8 cellular contexts compared by ENCODE assay signal in the genomic region with DNA sequence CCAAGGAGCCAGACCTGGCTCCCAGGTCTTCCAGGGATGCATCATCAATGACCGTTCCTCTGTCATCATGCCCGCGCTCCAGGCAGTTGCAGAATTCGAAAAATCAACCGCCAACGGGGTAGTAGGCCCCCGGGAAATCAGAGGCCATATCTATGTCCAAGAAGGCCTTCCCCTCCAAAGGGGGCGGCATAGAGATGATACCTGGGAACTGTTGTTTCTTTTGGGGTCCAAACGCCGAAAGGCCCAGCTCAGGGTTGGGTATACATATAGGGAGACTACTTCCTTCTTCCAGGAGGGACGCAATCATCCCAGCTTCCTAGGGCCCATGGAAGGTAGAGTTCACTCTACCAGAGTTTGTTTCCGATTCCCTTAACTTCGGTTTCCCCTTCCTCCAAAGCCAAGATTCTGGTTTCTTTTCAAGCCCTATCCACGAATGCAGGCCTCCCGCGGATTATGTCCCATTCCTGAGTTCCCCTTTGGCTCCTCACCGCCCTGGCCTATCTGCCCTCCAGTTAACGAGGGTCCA. TPM values are rescaled to one million over a fixed set of nuclear protein-coding genes. Genes with fewer than 3 reads are reported as not detected.
A peak's percentile ranks its signal among the peaks of the same experiment; 100 is the strongest.
DNase-seq lines count a peak whose midpoint lies in the region; FAIRE-seq and TF ChIP-seq lines count a peak whose summit lies in the region.

No MANE protein-coding gene starts in this region.

- H4K91ac ChIP-seq in H1 (replicated peaks; ENCODE audit: insufficient read length, low read length), result peak overlapping the region; percentile 38

- CTCF ChIA-PET in RWPE1 (lab: Yijun Ruan, JAX), result interaction anchor here (0.5 to 1.0 kb wide), 3 partner anchors 14 to 144 kb away, joined by 3 to 8 read pairs (median 3); no protein-coding TSS in a partner anchor
- CTCF ChIA-PET in H1 (lab: Charles Lee; ENCODE audit: partially characterized antibody), result interaction anchor here (1.1 to 1.4 kb wide), 2 partner anchors 127 to 201 kb away, joined by 4 read pairs; no protein-coding TSS in a partner anchor

- POLR2A ChIA-PET in RWPE1 (lab: Yijun Ruan, JAX; ENCODE audit: low non-redundant PET), result interaction anchor here (0.6 kb wide), 1 partner anchor 58 kb away, joined by 3 read pairs; no protein-coding TSS in a partner anchor
- POLR2A ChIA-PET in H1 (lab: Charles Lee; ENCODE audit: partially characterized antibody), result interaction anchor here (0.9 to 2.6 kb wide), 12 partner anchors 9 to 465 kb away, joined by 3 to 17 read pairs (median 4); partner anchors contain the start of genes UBAP1 and UBAP2

- H2BK12ac ChIP-seq in H1 (ENCODE audit: low read depth, low read length), result no peak overlapping the region

- peak overlapping the region; percentile 14 for H4K5ac ChIP-seq in H1 (ENCODE audit: insufficient read length, low read depth, low read length)

- H2BK120ac ChIP-seq in H1 (replicated peaks; ENCODE audit: low read depth, low read length), result no peak overlapping the region

- peaks cover 13% of the 10 kb centered on the region for H3K23me2 ChIP-seq in H1 (ENCODE audit: low read depth, low read length)

- TF ChIP-seq CTCF in RWPE1 (conservative IDR thresholded peaks at IDR 0.05; ENCODE audit: low read depth) (no peak), H1 (IDR thresholded peaks at IDR 0.05; ENCODE audit: control extremely low read depth in 1 of 3, insufficient read depth in 1 of 3, low read depth in 1 of 3, low read length in 3 of 3) (peak in 1 of 3 experiments; percentile 1; a peak in 1 of 4 replicates)

- peaks cover 0 to 48% of the 10 kb centered on the region in 2 experiments; a peak in 3 of 4 replicates for H3K79me2 ChIP-seq in H1 (ENCODE audit: control insufficient read depth in 1 of 2, insufficient read depth in 2 of 2, low read length in 2 of 2)

- peaks cover 1 to 5% of the 10 kb centered on the region in 2 experiments for H4K20me1 ChIP-seq in H1 (replicated peaks in 1 of 2; ENCODE audit: control insufficient read depth in 1 of 2, insufficient read depth in 2 of 2, low read length in 2 of 2)

- no peak for TF ChIP-seq EP300 in H1 (IDR thresholded peaks at IDR 0.05; ENCODE audit: borderline replicate concordance in 1 of 2, low read depth in 2 of 2, low read length in 2 of 2)

- H3K56ac ChIP-seq in H1 (replicated peaks; ENCODE audit: insufficient read length, low read depth, low read length), result peak overlapping the region; percentile 20

- H2AK5ac ChIP-seq in H1 (ENCODE audit: low read depth, low read length), result peak overlapping the region; percentile 54; the same call in 1 of the 2 replicates

- peaks cover 13% of the 10 kb centered on the region for H3K36me3 Mint-ChIP-seq in activated naive CD4-positive, alpha-beta T cell treated with anti-CD3 and anti-CD28 coated beads, Interleukin-2, amount 50 U/mL, for 24 hours

- peaks cover 55% of the 10 kb centered on the region for H3K4me1 Mint-ChIP-seq in activated naive CD4-positive, alpha-beta T cell treated with anti-CD3 and anti-CD28 coated beads, Interleukin-2, amount 50 U/mL, for 24 hours

- TF ChIP-seq RAD21 in H1 (IDR thresholded peaks at IDR 0.05 in 1 of 2, conservative IDR thresholded peaks at IDR 0.05 in 1 of 2; ENCODE audit: low read depth in 2 of 2, low read length in 2 of 2), result peak in 1 of 2 experiments; percentile 14; a peak in 1 of 4 replicates

- H3K14ac ChIP-seq in H1 (ENCODE audit: insufficient read length), result no peak overlapping the region

- 10% methylated on average over 18 of the region's 18 CpGs; no CpG with 5 or more reads in 1 of the 2 experiments for WGBS in H1 (ENCODE audit: extremely low coverage in 1 of 2, insufficient coverage in 1 of 2, insufficient read length in 1 of 2, insufficient replicate concordance in 2 of 2, low coverage in 1 of 2, low lambda C conversion rate in 2 of 2, missing lambda C conversion rate in 1 of 2), 2 experiments

- no peaks in the 10 kb centered on the region for H3K27me3 ChIP-seq in H1 (replicated peaks in 1 of 4; ENCODE audit: control insufficient read depth in 3 of 4, extremely low read depth in 1 of 4, insufficient read depth in 3 of 4, low read length in 3 of 4)
- H3K27me3 ChIP-seq in muscle layer of duodenum (ENCODE audit: low read depth, low read length), result no peaks in the 10 kb centered on the region

- H3K18ac ChIP-seq in H1 (ENCODE audit: extremely low read depth, low read length), result peak overlapping the region; percentile 87

- H3K23ac ChIP-seq in H1 (ENCODE audit: insufficient read length), result no peak overlapping the region

- H2AFZ ChIP-seq in H1 (ENCODE audit: low read length), result peak overlapping the region; percentile 36; the same call in 1 of the 2 replicates

- peaks cover 2 to 22% (median 6%) of the 10 kb centered on the region in 4 experiments; a peak in 3 of 8 replicates for H3K36me3 ChIP-seq in H1 (ENCODE audit: control insufficient read depth in 2 of 4, insufficient read depth in 4 of 4, low read length in 3 of 4)
- H3K36me3 ChIP-seq in muscle layer of duodenum (ENCODE audit: control insufficient read depth in 1 of 2, insufficient read depth in 2 of 2, low read length in 2 of 2), result peaks cover 0 to 15% of the 10 kb centered on the region in 2 donors

- no peak overlapping the region for H2BK20ac ChIP-seq in H1 (ENCODE audit: low read length)

- peaks cover 2% of the 10 kb centered on the region; the same call in 1 of the 2 replicates for H3K79me1 ChIP-seq in H1 (ENCODE audit: low read depth, low read length)

- H3K4me2 ChIP-seq in H1 (ENCODE audit: insufficient read depth in 1 of 2, low read depth in 2 of 2, low read length in 2 of 2), result peak overlapping the region; percentile 75 to 92

- H2BK5ac ChIP-seq in H1 (ENCODE audit: low read depth, low read length), result peak overlapping the region; percentile 92; the same call in 1 of the 2 replicates

- peak overlapping the region; percentile 90 for H3K27ac ChIP-seq in RWPE1
- peak overlapping the region; percentile 72 for H3K27ac ChIP-seq in H1 (ENCODE audit: low read depth, low read length)
- peak overlapping the region; percentile 95 for H3K27ac ChIP-seq in muscle layer of duodenum (ENCODE audit: low read length)

- peak overlapping the region; percentile 87; the same call in 1 of the 2 replicates for H4K8ac ChIP-seq in H1 (ENCODE audit: extremely low read depth, insufficient read depth, low read length)

- H2BK15ac ChIP-seq in H1 (ENCODE audit: low read length), result 0 out of 2 replicates have a peak overlapping the region, but pooled peaks have one; percentile 5

- H3K9me3 ChIP-seq in H1 (ENCODE audit: insufficient read depth in 2 of 2, low read depth in 1 of 2, low read length in 1 of 2) (no peaks in the 10 kb centered on the region), muscle layer of duodenum (ENCODE audit: control insufficient read depth in 1 of 2, low read length in 2 of 2) (no peaks in the 10 kb centered on the region)

- no peak for DNase-seq in activated naive CD4-positive, alpha-beta T cell treated with Interleukin-2 at 50 U/mL for 16 hours
- DNase-seq in RWPE1 (ENCODE audit: low spot score) (peak; percentile 67), H1 (ENCODE audit: low read depth in 1 of 2, low spot score in 2 of 2) (peak in 1 of 2 experiments; percentile 53), NCI-H1436 (lab: John Stamatoyannopoulos, UW) (no peak), DMS79 (lab: John Stamatoyannopoulos, UW) (no peak)
- no peak for DNase-seq in activated effector memory CD4-positive, alpha-beta T cell treated with anti-CD3 and anti-CD28 coated beads, Interleukin-2, amount 50 U/mL, for 16 hours

- peak overlapping the region; percentile 80 to 96 (median 90) for H3K4me3 ChIP-seq in H1 (ENCODE audit: extremely low read depth in 1 of 4, insufficient read depth in 2 of 4, low read depth in 3 of 4, low read length in 4 of 4)
- peak overlapping the region; percentile 98 for H3K4me3 ChIP-seq in muscle layer of duodenum (ENCODE audit: low read depth in 1 of 2, low read length in 2 of 2)

- peak overlapping the region; percentile 99 for H3K27ac Mint-ChIP-seq in activated naive CD4-positive, alpha-beta T cell treated with anti-CD3 and anti-CD28 coated beads, Interleukin-2, amount 50 U/mL, for 24 hours

- H3K9me3 Mint-ChIP-seq in activated naive CD4-positive, alpha-beta T cell treated with anti-CD3 and anti-CD28 coated beads, Interleukin-2, amount 50 U/mL, for 24 hours, result no peaks in the 10 kb centered on the region

- peak overlapping the region; percentile 44 to 81 (median 72) for H3K9ac ChIP-seq in H1 (replicated peaks in 1 of 4; ENCODE audit: extremely low read depth in 1 of 4, low read depth in 3 of 4, low read length in 3 of 4)

- H3K4ac ChIP-seq in H1 (replicated peaks; ENCODE audit: insufficient read length, low read depth, low read length), result no peak overlapping the region

- H3K4me3 Mint-ChIP-seq in activated naive CD4-positive, alpha-beta T cell treated with anti-CD3 and anti-CD28 coated beads, Interleukin-2, amount 50 U/mL, for 24 hours, result peak overlapping the region; percentile 99

- peaks cover 0 to 8% (median 5%) of the 10 kb centered on the region in 4 experiments; a peak in 5 of 7 replicates for H3K4me1 ChIP-seq in H1 (replicated peaks in 1 of 4; ENCODE audit: control insufficient read depth in 3 of 4, insufficient read depth in 4 of 4, low read length in 3 of 4)
- peaks cover 9 to 32% of the 10 kb centered on the region in 2 donors for H3K4me1 ChIP-seq in muscle layer of duodenum (ENCODE audit: control insufficient read depth in 1 of 2, insufficient read depth in 2 of 2, low read length in 2 of 2)

- no peak for TF ChIP-seq POLR2A in H1 (IDR thresholded peaks at IDR 0.05; ENCODE audit: control extremely low read depth in 1 of 2, low read depth in 2 of 2, low read length in 2 of 2)

- no peaks in the 10 kb centered on the region for H3K27me3 Mint-ChIP-seq in activated naive CD4-positive, alpha-beta T cell treated with anti-CD3 and anti-CD28 coated beads, Interleukin-2, amount 50 U/mL, for 24 hours

- no peak for FAIRE-seq in H1 (lab: Jason Lieb, UNC)

RNA-seq across cellular contexts. Expression of gene DCAF12, which starts 0.8 kb away (rescaled TPM):
- total RNA-seq in H1 (2021; fragmentation: NEBNext Ultra II Directional; extraction: Animal tissue kit (Norgen Biotek cat#: 25700)), result 27.5 and 29.2 TPM in 2 replicates
- 18.6 and 22.7 TPM in 2 replicates for polyA plus RNA-seq in H1 (2011; rRNA removed)
- 20.5 TPM for polyA plus RNA-seq in H1 (2011; cell fraction: cytosol; rRNA removed)
- polyA plus RNA-seq in H1 (2011; cell fraction: nucleus; rRNA removed), result 16.3 TPM
- polyA plus RNA-seq in H1 (2012, experiment 1 of 2), result 17.7 to 24.9 TPM (median 18.5 TPM) in 4 replicates
- polyA plus RNA-seq in H1 (2012, experiment 2 of 2), result 15.3 TPM
- 12.5 TPM for polyA plus RNA-seq in H1 (2013, experiment 1 of 2)
- polyA plus RNA-seq in H1 (2013, experiment 2 of 2), result 12.9 TPM
- 71.0 and 87.5 TPM in 2 replicates for polyA minus RNA-seq in H1 (2011; rRNA and poly(A)+ RNA removed)
- 18.5 TPM for polyA minus RNA-seq in H1 (2011; cell fraction: cytosol; rRNA and poly(A)+ RNA removed)
- 28.2 TPM for polyA minus RNA-seq in H1 (2011; cell fraction: nucleus; rRNA and poly(A)+ RNA removed)

RNA-seq across cellular contexts. Expression of gene UBAP1, which starts 53.1 kb away (rescaled TPM):
- total RNA-seq in H1 (2021; fragmentation: NEBNext Ultra II Directional; extraction: Animal tissue kit (Norgen Biotek cat#: 25700)), result 31.3 and 32.4 TPM in 2 replicates
- polyA plus RNA-seq in H1 (2011; rRNA removed), result 25.0 and 31.4 TPM in 2 replicates
- 29.6 TPM for polyA plus RNA-seq in H1 (2011; cell fraction: cytosol; rRNA removed)
- 21.9 TPM for polyA plus RNA-seq in H1 (2011; cell fraction: nucleus; rRNA removed)
- 24.5 to 29.0 TPM (median 25.6 TPM) in 4 replicates for polyA plus RNA-seq in H1 (2012, experiment 1 of 2)
- polyA plus RNA-seq in H1 (2012, experiment 2 of 2), result 30.2 TPM
- 18.6 TPM for polyA plus RNA-seq in H1 (2013, experiment 1 of 2)
- polyA plus RNA-seq in H1 (2013, experiment 2 of 2), result 18.8 TPM
- 53.3 and 63.4 TPM in 2 replicates for polyA minus RNA-seq in H1 (2011; rRNA and poly(A)+ RNA removed)
- 25.0 TPM for polyA minus RNA-seq in H1 (2011; cell fraction: cytosol; rRNA and poly(A)+ RNA removed)
- 23.7 TPM for polyA minus RNA-seq in H1 (2011; cell fraction: nucleus; rRNA and poly(A)+ RNA removed)
